1 cellular context compared by ENCODE assay signal in the genomic region with DNA sequence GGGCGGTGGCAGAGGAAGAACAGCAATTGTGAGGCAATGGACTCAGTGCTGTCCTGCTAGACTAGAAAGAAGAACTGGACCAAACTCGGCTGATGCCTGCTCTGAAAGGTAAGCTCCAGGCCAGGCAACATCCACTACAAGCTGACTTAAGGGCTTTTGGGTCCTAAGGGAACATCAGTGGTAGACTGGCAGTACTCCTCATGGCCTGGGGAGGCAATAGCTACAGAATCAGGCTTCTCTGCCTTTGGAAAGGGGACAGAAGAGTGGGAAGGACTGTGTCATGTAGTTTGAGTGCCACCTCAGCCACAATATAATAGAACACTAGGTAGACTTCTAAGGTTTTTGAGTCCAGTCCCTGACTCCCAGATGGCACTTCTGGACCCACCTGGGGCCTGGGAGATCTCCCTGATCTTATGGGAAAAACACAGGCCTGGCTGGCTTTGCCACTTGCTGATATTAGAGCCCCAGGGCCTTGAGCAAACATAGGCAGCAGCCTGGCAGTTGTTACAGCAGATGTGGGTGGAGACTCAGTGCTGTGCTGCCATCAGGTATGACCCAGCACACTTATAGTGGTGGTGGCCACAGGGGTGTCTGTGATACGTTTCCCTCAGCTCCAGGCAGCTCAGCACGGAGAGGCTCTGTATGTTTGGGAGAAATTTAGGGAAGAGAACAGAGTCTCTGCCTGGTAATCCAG.
TF ChIP-seq lines count a peak whose summit lies in the region.

No MANE protein-coding gene starts in this region.

TF ChIP-seq in H1, 55 proteins besides CTCF, POLR2A, EP300 and RAD21 (continued from another document):
- TF ChIP-seq, protein P1, sequence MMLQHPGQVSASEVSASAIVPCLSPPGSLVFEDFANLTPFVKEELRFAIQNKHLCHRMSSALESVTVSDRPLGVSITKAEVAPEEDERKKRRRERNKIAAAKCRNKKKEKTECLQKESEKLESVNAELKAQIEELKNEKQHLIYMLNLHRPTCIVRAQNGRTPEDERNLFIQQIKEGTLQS (IDR thresholded peaks at IDR 0.05; ENCODE audit: insufficient read depth, low read depth, low read length), result no peak
- TF ChIP-seq ASH2L (IDR thresholded peaks at IDR 0.05; ENCODE audit: low read length) (no peak), POLR2AphosphoS5 (IDR thresholded peaks at IDR 0.05; ENCODE audit: low read depth, low read length) (no peak), ZNF274 (IDR thresholded peaks at IDR 0.05; ENCODE audit: borderline replicate concordance, extremely low read depth, low read length) (no peak), RXRA (IDR thresholded peaks at IDR 0.05; ENCODE audit: insufficient read depth, low read depth, low read length) (no peak)
- TF ChIP-seq, protein P2, sequence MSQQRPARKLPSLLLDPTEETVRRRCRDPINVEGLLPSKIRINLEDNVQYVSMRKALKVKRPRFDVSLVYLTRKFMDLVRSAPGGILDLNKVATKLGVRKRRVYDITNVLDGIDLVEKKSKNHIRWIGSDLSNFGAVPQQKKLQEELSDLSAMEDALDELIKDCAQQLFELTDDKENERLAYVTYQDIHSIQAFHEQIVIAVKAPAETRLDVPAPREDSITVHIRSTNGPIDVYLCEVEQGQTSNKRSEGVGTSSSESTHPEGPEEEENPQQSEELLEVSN (IDR thresholded peaks at IDR 0.05), result no peak
